Comparison of ENCODE assay signal across 1 cellular context in the genomic region with DNA sequence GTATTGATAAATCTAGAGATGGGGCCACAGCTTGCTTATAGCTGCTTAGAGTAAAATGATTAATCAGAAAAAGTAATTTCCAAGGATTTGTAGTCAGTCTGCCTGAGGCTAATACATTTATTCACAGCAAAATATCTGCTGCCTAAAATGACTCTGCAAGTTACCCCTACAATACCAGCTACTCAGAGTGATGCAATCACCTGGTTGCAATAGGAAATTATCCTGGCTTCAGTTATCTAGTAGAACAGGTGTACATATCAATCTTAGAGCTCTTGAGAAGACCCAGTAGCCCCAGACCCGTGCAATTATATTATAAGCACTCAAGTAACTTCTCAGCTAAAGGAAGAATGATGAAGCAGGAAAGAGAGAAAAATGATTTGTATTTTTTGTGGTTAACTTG.
TF ChIP-seq lines count a peak whose summit lies in the region.

No MANE protein-coding gene starts in this region.

TF ChIP-seq in K562, 482 proteins besides CTCF, POLR2A, EP300 and RAD21 (continued from another document):
- TF ChIP-seq ZNF408 (CRISPR knock-in tag; IDR thresholded peaks at IDR 0.05; ENCODE audit: low read depth) (no peak), FOSL1 (tag; conservative IDR thresholded peaks at IDR 0.05) (peak; percentile 24; the same call in 1 of the 2 replicates), TAF7 (tag; IDR thresholded peaks at IDR 0.05) (no peak), TBP (optimal IDR thresholded peaks at IDR 0.05; ENCODE audit: low read depth, low read length) (no peak), KHSRP (IDR thresholded peaks at IDR 0.05) (no peak), MED1 (CRISPR knock-in tag; IDR thresholded peaks at IDR 0.05; ENCODE audit: borderline replicate concordance) (no peak), TRIM24 (IDR thresholded peaks at IDR 0.05) (peak in 1 of 2 experiments; percentile 32; a peak in 1 of 4 replicates), EP400 (IDR thresholded peaks at IDR 0.05) (no peak), PHF8 (IDR thresholded peaks at IDR 0.05; ENCODE audit: borderline replicate concordance, low read length) (no peak), ARID1B (IDR thresholded peaks at IDR 0.05) (peak; percentile 20; the same call in 1 of the 2 replicates), CEBPB (tag; IDR thresholded peaks at IDR 0.05) (peak; percentile 59; the same call in 1 of the 2 replicates), SETDB1 (IDR thresholded peaks at IDR 0.05; ENCODE audit: low read length) (no peak), ZNF561 (CRISPR knock-in tag; conservative IDR thresholded peaks at IDR 0.05) (no peak), ETV1 (tag; conservative IDR thresholded peaks at IDR 0.05; ENCODE audit: low read depth) (no peak), ZNF24 (IDR thresholded peaks at IDR 0.05) (no peak), JUND (IDR thresholded peaks at IDR 0.05; ENCODE audit: borderline replicate concordance, low read depth, low read length) (no peak), JUND (tag; IDR thresholded peaks at IDR 0.05; ENCODE audit: borderline replicate concordance, low read depth, low read length) (no peak), ZFPM2 (CRISPR knock-in tag; IDR thresholded peaks at IDR 0.05) (no peak), TBL1XR1 (IDR thresholded peaks at IDR 0.05; ENCODE audit: low read length in 2 of 2) (no peak), NFE2 (IDR thresholded peaks at IDR 0.05; ENCODE audit: low read depth) (peak; percentile 35; the same call in 1 of the 2 replicates), ZBED1 (IDR thresholded peaks at IDR 0.05) (no peak)
- TF ChIP-seq, protein P1, sequence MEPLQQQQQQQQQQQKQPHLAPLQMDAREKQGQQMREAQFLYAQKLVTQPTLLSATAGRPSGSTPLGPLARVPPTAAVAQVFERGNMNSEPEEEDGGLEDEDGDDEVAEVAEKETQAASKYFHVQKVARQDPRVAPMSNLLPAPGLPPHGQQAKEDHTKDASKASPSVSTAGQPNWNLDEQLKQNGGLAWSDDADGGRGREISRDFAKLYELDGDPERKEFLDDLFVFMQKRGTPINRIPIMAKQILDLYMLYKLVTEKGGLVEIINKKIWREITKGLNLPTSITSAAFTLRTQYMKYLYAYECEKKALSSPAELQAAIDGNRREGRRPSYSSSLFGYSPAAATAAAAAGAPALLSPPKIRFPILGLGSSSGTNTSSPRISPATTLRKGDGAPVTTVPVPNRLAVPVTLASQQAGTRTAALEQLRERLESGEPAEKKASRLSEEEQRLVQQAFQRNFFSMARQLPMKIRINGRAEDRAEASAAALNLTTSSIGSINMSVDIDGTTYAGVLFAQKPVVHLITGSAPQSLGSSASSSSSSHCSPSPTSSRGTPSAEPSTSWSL (CRISPR knock-in tag; IDR thresholded peaks at IDR 0.05; ENCODE audit: borderline replicate concordance): no peak
- TF ChIP-seq, protein P2, sequence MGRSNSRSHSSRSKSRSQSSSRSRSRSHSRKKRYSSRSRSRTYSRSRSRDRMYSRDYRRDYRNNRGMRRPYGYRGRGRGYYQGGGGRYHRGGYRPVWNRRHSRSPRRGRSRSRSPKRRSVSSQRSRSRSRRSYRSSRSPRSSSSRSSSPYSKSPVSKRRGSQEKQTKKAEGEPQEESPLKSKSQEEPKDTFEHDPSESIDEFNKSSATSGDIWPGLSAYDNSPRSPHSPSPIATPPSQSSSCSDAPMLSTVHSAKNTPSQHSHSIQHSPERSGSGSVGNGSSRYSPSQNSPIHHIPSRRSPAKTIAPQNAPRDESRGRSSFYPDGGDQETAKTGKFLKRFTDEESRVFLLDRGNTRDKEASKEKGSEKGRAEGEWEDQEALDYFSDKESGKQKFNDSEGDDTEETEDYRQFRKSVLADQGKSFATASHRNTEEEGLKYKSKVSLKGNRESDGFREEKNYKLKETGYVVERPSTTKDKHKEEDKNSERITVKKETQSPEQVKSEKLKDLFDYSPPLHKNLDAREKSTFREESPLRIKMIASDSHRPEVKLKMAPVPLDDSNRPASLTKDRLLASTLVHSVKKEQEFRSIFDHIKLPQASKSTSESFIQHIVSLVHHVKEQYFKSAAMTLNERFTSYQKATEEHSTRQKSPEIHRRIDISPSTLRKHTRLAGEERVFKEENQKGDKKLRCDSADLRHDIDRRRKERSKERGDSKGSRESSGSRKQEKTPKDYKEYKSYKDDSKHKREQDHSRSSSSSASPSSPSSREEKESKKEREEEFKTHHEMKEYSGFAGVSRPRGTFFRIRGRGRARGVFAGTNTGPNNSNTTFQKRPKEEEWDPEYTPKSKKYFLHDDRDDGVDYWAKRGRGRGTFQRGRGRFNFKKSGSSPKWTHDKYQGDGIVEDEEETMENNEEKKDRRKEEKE (IDR thresholded peaks at IDR 0.05; ENCODE audit: borderline replicate concordance in 1 of 2, control insufficient read depth in 1 of 2, low read depth in 2 of 2, low read length in 1 of 2): no peak
- TF ChIP-seq, protein P3, sequence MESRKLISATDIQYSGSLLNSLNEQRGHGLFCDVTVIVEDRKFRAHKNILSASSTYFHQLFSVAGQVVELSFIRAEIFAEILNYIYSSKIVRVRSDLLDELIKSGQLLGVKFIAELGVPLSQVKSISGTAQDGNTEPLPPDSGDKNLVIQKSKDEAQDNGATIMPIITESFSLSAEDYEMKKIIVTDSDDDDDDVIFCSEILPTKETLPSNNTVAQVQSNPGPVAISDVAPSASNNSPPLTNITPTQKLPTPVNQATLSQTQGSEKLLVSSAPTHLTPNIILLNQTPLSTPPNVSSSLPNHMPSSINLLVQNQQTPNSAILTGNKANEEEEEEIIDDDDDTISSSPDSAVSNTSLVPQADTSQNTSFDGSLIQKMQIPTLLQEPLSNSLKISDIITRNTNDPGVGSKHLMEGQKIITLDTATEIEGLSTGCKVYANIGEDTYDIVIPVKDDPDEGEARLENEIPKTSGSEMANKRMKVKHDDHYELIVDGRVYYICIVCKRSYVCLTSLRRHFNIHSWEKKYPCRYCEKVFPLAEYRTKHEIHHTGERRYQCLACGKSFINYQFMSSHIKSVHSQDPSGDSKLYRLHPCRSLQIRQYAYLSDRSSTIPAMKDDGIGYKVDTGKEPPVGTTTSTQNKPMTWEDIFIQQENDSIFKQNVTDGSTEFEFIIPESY (CRISPR knock-in tag; IDR thresholded peaks at IDR 0.05): no peak
- TF ChIP-seq, protein P4, sequence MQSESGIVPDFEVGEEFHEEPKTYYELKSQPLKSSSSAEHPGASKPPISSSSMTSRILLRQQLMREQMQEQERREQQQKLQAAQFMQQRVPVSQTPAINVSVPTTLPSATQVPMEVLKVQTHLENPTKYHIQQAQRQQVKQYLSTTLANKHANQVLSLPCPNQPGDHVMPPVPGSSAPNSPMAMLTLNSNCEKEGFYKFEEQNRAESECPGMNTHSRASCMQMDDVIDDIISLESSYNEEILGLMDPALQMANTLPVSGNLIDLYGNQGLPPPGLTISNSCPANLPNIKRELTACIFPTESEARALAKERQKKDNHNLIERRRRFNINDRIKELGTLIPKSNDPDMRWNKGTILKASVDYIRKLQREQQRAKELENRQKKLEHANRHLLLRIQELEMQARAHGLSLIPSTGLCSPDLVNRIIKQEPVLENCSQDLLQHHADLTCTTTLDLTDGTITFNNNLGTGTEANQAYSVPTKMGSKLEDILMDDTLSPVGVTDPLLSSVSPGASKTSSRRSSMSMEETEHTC (IDR thresholded peaks at IDR 0.05): no peak
- TF ChIP-seq, protein P5, sequence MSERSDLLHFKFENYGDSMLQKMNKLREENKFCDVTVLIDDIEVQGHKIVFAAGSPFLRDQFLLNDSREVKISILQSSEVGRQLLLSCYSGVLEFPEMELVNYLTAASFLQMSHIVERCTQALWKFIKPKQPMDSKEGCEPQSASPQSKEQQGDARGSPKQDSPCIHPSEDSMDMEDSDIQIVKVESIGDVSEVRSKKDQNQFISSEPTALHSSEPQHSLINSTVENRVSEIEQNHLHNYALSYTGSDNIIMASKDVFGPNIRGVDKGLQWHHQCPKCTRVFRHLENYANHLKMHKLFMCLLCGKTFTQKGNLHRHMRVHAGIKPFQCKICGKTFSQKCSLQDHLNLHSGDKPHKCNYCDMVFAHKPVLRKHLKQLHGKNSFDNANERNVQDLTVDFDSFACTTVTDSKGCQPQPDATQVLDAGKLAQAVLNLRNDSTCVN (CRISPR knock-in tag; IDR thresholded peaks at IDR 0.05): no peak
- TF ChIP-seq, protein P6, sequence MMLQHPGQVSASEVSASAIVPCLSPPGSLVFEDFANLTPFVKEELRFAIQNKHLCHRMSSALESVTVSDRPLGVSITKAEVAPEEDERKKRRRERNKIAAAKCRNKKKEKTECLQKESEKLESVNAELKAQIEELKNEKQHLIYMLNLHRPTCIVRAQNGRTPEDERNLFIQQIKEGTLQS (IDR thresholded peaks at IDR 0.05): peak; percentile 73
- TF ChIP-seq, protein P6 (CRISPR knock-in tag; conservative IDR thresholded peaks at IDR 0.05): no peak
- TF ChIP-seq, protein P7, sequence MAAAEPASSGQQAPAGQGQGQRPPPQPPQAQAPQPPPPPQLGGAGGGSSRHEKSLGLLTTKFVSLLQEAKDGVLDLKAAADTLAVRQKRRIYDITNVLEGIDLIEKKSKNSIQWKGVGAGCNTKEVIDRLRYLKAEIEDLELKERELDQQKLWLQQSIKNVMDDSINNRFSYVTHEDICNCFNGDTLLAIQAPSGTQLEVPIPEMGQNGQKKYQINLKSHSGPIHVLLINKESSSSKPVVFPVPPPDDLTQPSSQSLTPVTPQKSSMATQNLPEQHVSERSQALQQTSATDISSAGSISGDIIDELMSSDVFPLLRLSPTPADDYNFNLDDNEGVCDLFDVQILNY (CRISPR knock-in tag; IDR thresholded peaks at IDR 0.05): no peak
